Comparison of ENCODE assay signal across 9 cellular contexts in the genomic region with DNA sequence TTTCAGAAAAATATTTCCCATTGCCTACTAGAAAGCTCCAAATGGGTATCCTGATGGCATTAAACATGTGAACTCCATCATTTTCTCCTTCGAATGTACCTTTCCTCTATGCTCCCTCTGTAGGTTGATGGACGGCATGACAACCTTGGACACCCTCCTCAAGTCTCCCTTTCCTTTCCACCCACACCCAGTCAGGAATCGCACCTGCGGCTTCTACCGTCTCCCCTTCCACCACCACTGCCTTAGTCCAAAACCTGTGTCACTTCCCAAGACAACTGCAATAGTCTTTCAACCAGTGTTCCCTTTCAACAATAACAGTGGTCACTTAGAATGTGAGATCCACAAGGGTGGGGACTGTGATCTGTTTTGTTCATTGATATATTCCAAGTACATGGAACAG.
A peak's percentile ranks its signal among the peaks of the same experiment; 100 is the strongest.
DNase-seq lines count a peak whose midpoint lies in the region; ATAC-seq and TF ChIP-seq lines count a peak whose summit lies in the region.
"Had no signal": no experiment of that assay in that cellular context is flagged by ENCODE, and none has a peak within 500 bp of the region (broad histone marks: within the 10 kb centered on the region; RNA-seq: fewer than 3 reads in every experiment).

No MANE protein-coding gene starts in this region.

- H3K4me3 ChIP-seq in Karpas-422 (ENCODE audit: low read length) = no peak overlapping the region
- no peak overlapping the region for H3K4me3 ChIP-seq in brain microvascular endothelial cell (ENCODE audit: low read depth, low read length)

- no peak overlapping the region for H3K4me2 ChIP-seq in Karpas-422 (ENCODE audit: low read depth, low read length, poor library complexity, severe bottlenecking)

- H3K9ac ChIP-seq in Karpas-422 (ENCODE audit: low read length) = no peak overlapping the region

- peak; percentile 77 for TF ChIP-seq CTCF in brain microvascular endothelial cell (IDR thresholded peaks at IDR 0.05; ENCODE audit: low read depth, low read length, missing control alignments)
- peak; percentile 17 to 48 (median 34) for TF ChIP-seq CTCF in nephron (IDR thresholded peaks at IDR 0.05; ENCODE audit: unreplicated experiment in 3 of 3)

- in situ Hi-C loops in brain microvascular endothelial cell (cut with HindIII; ENCODE audit: low pct_ligation_motif_present, low sequenced_read_pairs) = no loop called here

- H3K36me3 Mint-ChIP-seq in nephron (ENCODE audit: low read depth) = peaks cover 4% of the 10 kb centered on the region

- H4K20me1 ChIP-seq in Karpas-422 (ENCODE audit: insufficient read depth, low read depth, low read length) = no peaks in the 10 kb centered on the region

- H3K27ac Mint-ChIP-seq in nephron = no peak overlapping the region

- DNase-seq in Daoy (ENCODE audit: low read depth) = peak; percentile 38
- peak; percentile 65 for DNase-seq in Karpas-422
- DNase-seq in brain microvascular endothelial cell = peak; percentile 11
- DNase-seq in T-helper 2 cell = no peak
- no peak for DNase-seq in DMS153 treated with DMSO at 0.1 percent for 48 hours (lab: John Stamatoyannopoulos, UW; ENCODE audit: unreplicated experiment)
- DNase-seq: hypothalamus had no signal

- no peak overlapping the region for H3K4me3 Mint-ChIP-seq in nephron

- no peak for ATAC-seq in GM21723 (IDR thresholded peaks at IDR 0.05; ENCODE audit: unreplicated experiment)
- no peak for ATAC-seq in HG02763 (IDR thresholded peaks at IDR 0.05; ENCODE audit: unreplicated experiment)

- no peaks in the 10 kb centered on the region for H3K36me3 ChIP-seq in Karpas-422 (ENCODE audit: insufficient read depth, low read length)
- no peaks in the 10 kb centered on the region for H3K36me3 ChIP-seq in brain microvascular endothelial cell (replicated peaks)

- H3K9me3 ChIP-seq in Karpas-422 (ENCODE audit: low read length) = no peaks in the 10 kb centered on the region

- no peaks in the 10 kb centered on the region for H3K27me3 ChIP-seq in Karpas-422 (ENCODE audit: low read length)
- no peaks in the 10 kb centered on the region for H3K27me3 ChIP-seq in brain microvascular endothelial cell (replicated peaks)

- H2AFZ ChIP-seq in Karpas-422 (ENCODE audit: low read length) = no peak overlapping the region

- H3K27ac ChIP-seq in Karpas-422 (ENCODE audit: low read length) (no peak overlapping the region), brain microvascular endothelial cell (no peak overlapping the region)

- peaks cover 5% of the 10 kb centered on the region for H3K9me3 Mint-ChIP-seq in nephron

- H3K4me1 Mint-ChIP-seq in nephron = peaks cover 17% of the 10 kb centered on the region

- no peaks in the 10 kb centered on the region for H3K4me1 ChIP-seq in Karpas-422 (ENCODE audit: low read length)

- no peaks in the 10 kb centered on the region for H3K27me3 Mint-ChIP-seq in nephron (ENCODE audit: low read depth)

- H3K79me2 ChIP-seq in Karpas-422 (ENCODE audit: low read length) = no peaks in the 10 kb centered on the region

- no peaks in the 10 kb centered on the region for H3K9me2 ChIP-seq in Karpas-422 (replicated peaks; ENCODE audit: insufficient read depth, low read length)

Comparison
In these comparisons a context has a peak if more than half of its experiments do, and no peak if none do; other contexts are left out.
1. DNase-seq: peak in Daoy (single experiment), Karpas-422 (single experiment) and brain microvascular endothelial cell (single experiment); none in T-helper 2 cell (0 of 5) and DMS153 treated with DMSO at 0.1 percent for 48 hours (single experiment).